In the genomic region with DNA sequence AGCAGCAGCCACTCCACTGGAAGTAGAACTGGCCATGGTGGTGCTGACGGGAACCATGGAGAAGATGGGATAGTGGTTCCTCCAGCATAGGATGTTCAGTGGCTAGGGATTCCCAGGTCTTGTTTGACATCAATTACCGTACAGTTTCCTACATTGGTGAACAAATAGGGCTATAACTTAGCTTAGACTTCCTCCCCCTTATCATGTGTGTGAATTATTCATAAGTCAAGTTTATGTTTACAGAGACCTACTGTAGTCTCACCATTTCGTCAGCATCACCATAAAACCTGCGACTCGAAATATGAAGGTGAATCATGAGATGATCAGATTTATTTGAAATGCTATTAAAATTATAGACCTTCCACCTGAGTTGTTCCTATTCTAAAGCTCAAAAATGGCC, we compare ENCODE assay signal across 32 cellular contexts. TPM values are rescaled to one million over a fixed set of nuclear protein-coding genes. Genes with fewer than 3 reads are reported as not detected.
DNase-seq lines count a peak whose midpoint lies in the region; ATAC-seq and TF ChIP-seq lines count a peak whose summit lies in the region.
"Had no signal": no experiment of that assay in that cellular context is flagged by ENCODE, and none has a peak within 500 bp of the region (broad histone marks: within the 10 kb centered on the region; RNA-seq: fewer than 3 reads in every experiment).

No MANE protein-coding gene starts in this region.

- H3K27me3 ChIP-seq in RWPE2 (ENCODE audit: insufficient read depth, poor library complexity, severe bottlenecking) (no peaks in the 10 kb centered on the region), smooth muscle cell (ENCODE audit: low read depth) (no peaks in the 10 kb centered on the region), uterus (no peaks in the 10 kb centered on the region)
- H3K27me3 ChIP-seq: body of pancreas had no signal

- no peaks in the 10 kb centered on the region for H3K36me3 ChIP-seq in RWPE2 (ENCODE audit: low read depth)
- no peaks in the 10 kb centered on the region for H3K36me3 ChIP-seq in smooth muscle cell (ENCODE audit: low read depth)
- H3K36me3 ChIP-seq in uterus, result no peaks in the 10 kb centered on the region

- intact Hi-C loops in uterus (cut with DNase I; ENCODE audit: low total_unique reads), result no loop called here

- no peaks in the 10 kb centered on the region for H3K79me2 ChIP-seq in smooth muscle cell (ENCODE audit: low read depth)
- H3K79me2 ChIP-seq: parathyroid adenoma had no signal

- DNase-seq in NCI-H146 (lab: John Stamatoyannopoulos, UW), result peak; percentile 31
- DNase-seq in NCI-H146 treated with DMSO at 0.1 percent for 48 hours (lab: John Stamatoyannopoulos, UW; ENCODE audit: unreplicated experiment), result no peak
- no peak for DNase-seq in RWPE2 (ENCODE audit: low spot score)
- peak; percentile 15 for DNase-seq in fibroblast of mammary gland (ENCODE audit: low read depth)
- DNase-seq in smooth muscle cell (lab: John Stamatoyannopoulos, UW; ENCODE audit: unreplicated experiment), result no peak
- DNase-seq in uterus, result no peak
- no peak for DNase-seq in activated effector memory CD4-positive, alpha-beta T cell treated with Interleukin-2 at 50 U/mL for 16 hours
- DNase-seq: activated CD4-positive, alpha-beta T cell treated with anti-CD3 and anti-CD28 coated beads for 36 hours; activated naive CD8-positive, alpha-beta T cell treated with anti-CD3 and anti-CD28 coated beads, Interleukin-2, amount 10 ng/mL, durations not matched to agents 7 days and 5 days; activated T-cell treated with anti-CD3 and anti-CD28 coated beads for 4 hours; AML-193; body of pancreas; CD8-positive, alpha-beta T cell; cerebellar nuclear complex; dorsolateral prefrontal cortex; GDM1; NCI-H1436 treated with DMSO at 0.1 percent for 48 hours; NCI-H446; NCI-H774; stimulated activated CD4-positive, alpha-beta T cell treated with anti-CD3 and anti-CD28 coated beads, Interleukin-4, amount 100 ng/mL, for 24 hours had no signal

- H4K20me1 ChIP-seq in smooth muscle cell (ENCODE audit: low read depth), result no peaks in the 10 kb centered on the region

- peaks cover 3% of the 10 kb centered on the region for H3F3A ChIP-seq in smooth muscle cell (ENCODE audit: low read depth)

- 96% methylated on average over 5 of the region's 5 CpGs for WGBS in smooth muscle cell (ENCODE audit: low lambda C conversion rate)

- ATAC-seq in RWPE2 (ENCODE audit: low read depth), result peak; percentile 40; the same call in 2 of the 3 replicates
- ATAC-seq in HG03039 (IDR thresholded peaks at IDR 0.05; ENCODE audit: unreplicated experiment), result no peak
- ATAC-seq: activated CD4-positive, alpha-beta T cell treated with anti-CD3 and anti-CD28 coated beads for 36 hours; body of pancreas; CD8-positive, alpha-beta T cell; stimulated activated effector memory CD8-positive, alpha-beta T cell treated with anti-CD3 and anti-CD28 coated beads, Interleukin-12 subunit alpha, Interleukin-12 subunit beta, amount 100 ng/mL, for 72 hours had no signal

- H2AFZ ChIP-seq in smooth muscle cell (ENCODE audit: low read depth), result no peak overlapping the region
- H2AFZ ChIP-seq: parathyroid adenoma had no signal

- H3K27ac ChIP-seq in RWPE2 (ENCODE audit: poor library complexity, severe bottlenecking), result peak overlapping the region; percentile 95
- H3K27ac ChIP-seq in smooth muscle cell (ENCODE audit: low read depth), result peak overlapping the region; percentile 63
- no peak overlapping the region for H3K27ac ChIP-seq in uterus
- H3K27ac ChIP-seq: 22Rv1, body of pancreas, dorsolateral prefrontal cortex, KMS-11, parathyroid adenoma had no signal

- H3K4me3 ChIP-seq in RWPE2 (ENCODE audit: severe bottlenecking) (no peak overlapping the region), fibroblast of mammary gland (ENCODE audit: control insufficient read depth, low read depth, low read length) (no peak overlapping the region), smooth muscle cell (no peak overlapping the region), uterus (no peak overlapping the region)
- H3K4me3 ChIP-seq: body of pancreas, dorsolateral prefrontal cortex, lung had no signal

- peak overlapping the region; percentile 60 for H3K4me2 ChIP-seq in smooth muscle cell
- H3K4me2 ChIP-seq: KMS-11 had no signal

- TF ChIP-seq POLR2A in uterus (IDR thresholded peaks at IDR 0.05), result no peak

- TF ChIP-seq CTCF in RWPE2 (IDR thresholded peaks at IDR 0.05; ENCODE audit: poor library complexity, severe bottlenecking), result no peak
- TF ChIP-seq CTCF in fibroblast of mammary gland (conservative IDR thresholded peaks at IDR 0.05; ENCODE audit: control insufficient read depth, insufficient read depth, low read depth, low read length), result no peak
- no peak for TF ChIP-seq CTCF in smooth muscle cell (IDR thresholded peaks at IDR 0.05; ENCODE audit: borderline replicate concordance, insufficient read depth, poor library complexity, severe bottlenecking)
- TF ChIP-seq CTCF in uterus (IDR thresholded peaks at IDR 0.05), result no peak

- peaks cover 40% of the 10 kb centered on the region for H3K4me1 ChIP-seq in RWPE2 (ENCODE audit: insufficient read depth, poor library complexity, severe bottlenecking)
- H3K4me1 ChIP-seq in smooth muscle cell (ENCODE audit: low read depth), result peaks cover 6% of the 10 kb centered on the region
- H3K4me1 ChIP-seq in uterus, result peaks cover 0 to 8% of the 10 kb centered on the region in 2 donors
- H3K4me1 ChIP-seq: body of pancreas, parathyroid adenoma had no signal

- H3K9me3 ChIP-seq in RWPE2 (ENCODE audit: severe bottlenecking) (no peaks in the 10 kb centered on the region), smooth muscle cell (replicated peaks; ENCODE audit: low read depth) (no peaks in the 10 kb centered on the region), uterus (no peaks in the 10 kb centered on the region)

- H3K9ac ChIP-seq in smooth muscle cell (ENCODE audit: low read depth), result no peak overlapping the region
- H3K9ac ChIP-seq: KMS-11, parathyroid adenoma had no signal

RNA-seq across cellular contexts. Expression of a gene that starts 1.2 kb away (rescaled TPM):
- total RNA-seq in smooth muscle cell, result 3.5 and 17.3 TPM in 2 replicates
- 21.0 and 71.9 TPM in 2 replicates for polyA plus RNA-seq in smooth muscle cell
- not detected for total RNA-seq in uterus
- total RNA-seq: activated CD4-positive, alpha-beta T cell treated with anti-CD3 and anti-CD28 coated beads for 36 hours; activated naive CD8-positive, alpha-beta T cell treated with anti-CD3 and anti-CD28 coated beads, Interleukin-2, amount 10 ng/mL, durations not matched to agents 7 days and 5 days; body of pancreas; CD8-positive, alpha-beta T cell; dorsolateral prefrontal cortex; H9; lung; neural crest cell; T-helper 2 cell treated with Interferon-gamma antibody and Interleukin-4, amounts not matched to agents 100 ng/mL and 5 ng/mL, for 36 hours; temporal lobe; urinary bladder had no signal
- polyA plus RNA-seq: lung, urinary bladder had no signal

RNA-seq across cellular contexts. Expression of a gene that starts 3.7 kb away (rescaled TPM):
- total RNA-seq in smooth muscle cell, result not detected in 2 replicates
- polyA plus RNA-seq in smooth muscle cell, result not detected in 2 replicates
- total RNA-seq in uterus, result not detected
- total RNA-seq: activated CD4-positive, alpha-beta T cell treated with anti-CD3 and anti-CD28 coated beads for 36 hours; activated naive CD8-positive, alpha-beta T cell treated with anti-CD3 and anti-CD28 coated beads, Interleukin-2, amount 10 ng/mL, durations not matched to agents 7 days and 5 days; body of pancreas; CD8-positive, alpha-beta T cell; dorsolateral prefrontal cortex; H9; kidney epithelial cell; lung; neural crest cell; T-helper 2 cell treated with Interferon-gamma antibody and Interleukin-4, amounts not matched to agents 100 ng/mL and 5 ng/mL, for 36 hours; temporal lobe; urinary bladder had no signal
- polyA plus RNA-seq: lung, urinary bladder had no signal

RNA-seq across cellular contexts. Expression of a gene that starts 6.9 kb away (rescaled TPM):
- total RNA-seq in smooth muscle cell (not detected in 2 replicates), uterus (not detected)
- polyA plus RNA-seq in smooth muscle cell, result 0.38 TPM in 1 of 2 replicates, not detected in the other
- total RNA-seq: activated CD4-positive, alpha-beta T cell treated with anti-CD3 and anti-CD28 coated beads for 36 hours; activated naive CD8-positive, alpha-beta T cell treated with anti-CD3 and anti-CD28 coated beads, Interleukin-2, amount 10 ng/mL, durations not matched to agents 7 days and 5 days; body of pancreas; CD8-positive, alpha-beta T cell; dorsolateral prefrontal cortex; H9; kidney epithelial cell; lung; neural crest cell; T-helper 2 cell treated with Interferon-gamma antibody and Interleukin-4, amounts not matched to agents 100 ng/mL and 5 ng/mL, for 36 hours; temporal lobe; urinary bladder had no signal
- polyA plus RNA-seq: lung, urinary bladder had no signal

RNA-seq across cellular contexts. Expression of a gene that starts 11.6 kb away (rescaled TPM):
- total RNA-seq in smooth muscle cell, result not detected in 2 replicates
- not detected in 2 replicates for polyA plus RNA-seq in smooth muscle cell
- total RNA-seq in uterus, result not detected
- total RNA-seq: activated CD4-positive, alpha-beta T cell treated with anti-CD3 and anti-CD28 coated beads for 36 hours; activated naive CD8-positive, alpha-beta T cell treated with anti-CD3 and anti-CD28 coated beads, Interleukin-2, amount 10 ng/mL, durations not matched to agents 7 days and 5 days; body of pancreas; CD8-positive, alpha-beta T cell; dorsolateral prefrontal cortex; H9; kidney epithelial cell; lung; neural crest cell; T-helper 2 cell treated with Interferon-gamma antibody and Interleukin-4, amounts not matched to agents 100 ng/mL and 5 ng/mL, for 36 hours; temporal lobe; urinary bladder had no signal
- polyA plus RNA-seq: lung, urinary bladder had no signal

RNA-seq across cellular contexts. Expression of a gene that starts 17.5 kb away (rescaled TPM):
- not detected in 2 replicates for total RNA-seq in smooth muscle cell
- polyA plus RNA-seq in smooth muscle cell, result not detected in 2 replicates
- total RNA-seq in uterus, result not detected
- total RNA-seq: activated CD4-positive, alpha-beta T cell treated with anti-CD3 and anti-CD28 coated beads for 36 hours; activated naive CD8-positive, alpha-beta T cell treated with anti-CD3 and anti-CD28 coated beads, Interleukin-2, amount 10 ng/mL, durations not matched to agents 7 days and 5 days; body of pancreas; CD8-positive, alpha-beta T cell; dorsolateral prefrontal cortex; H9; kidney epithelial cell; lung; neural crest cell; T-helper 2 cell treated with Interferon-gamma antibody and Interleukin-4, amounts not matched to agents 100 ng/mL and 5 ng/mL, for 36 hours; temporal lobe; urinary bladder had no signal
- polyA plus RNA-seq: lung, urinary bladder had no signal

Comparison
In these comparisons a context has a peak if more than half of its experiments do, and no peak if none do; other contexts are left out.
1. DNase-seq: peak in NCI-H146 (single experiment) and fibroblast of mammary gland (single experiment); none in NCI-H146 treated with DMSO at 0.1 percent for 48 hours (single experiment), RWPE2 (single experiment), smooth muscle cell (single experiment), uterus (0 of 2) and activated effector memory CD4-positive, alpha-beta T cell treated with Interleukin-2 at 50 U/mL for 16 hours (single experiment).
2. H3K27ac ChIP-seq: peak in RWPE2 (single experiment) and smooth muscle cell (single experiment); none in uterus (0 of 2).